11 cellular contexts compared by ENCODE assay signal in the genomic region with DNA sequence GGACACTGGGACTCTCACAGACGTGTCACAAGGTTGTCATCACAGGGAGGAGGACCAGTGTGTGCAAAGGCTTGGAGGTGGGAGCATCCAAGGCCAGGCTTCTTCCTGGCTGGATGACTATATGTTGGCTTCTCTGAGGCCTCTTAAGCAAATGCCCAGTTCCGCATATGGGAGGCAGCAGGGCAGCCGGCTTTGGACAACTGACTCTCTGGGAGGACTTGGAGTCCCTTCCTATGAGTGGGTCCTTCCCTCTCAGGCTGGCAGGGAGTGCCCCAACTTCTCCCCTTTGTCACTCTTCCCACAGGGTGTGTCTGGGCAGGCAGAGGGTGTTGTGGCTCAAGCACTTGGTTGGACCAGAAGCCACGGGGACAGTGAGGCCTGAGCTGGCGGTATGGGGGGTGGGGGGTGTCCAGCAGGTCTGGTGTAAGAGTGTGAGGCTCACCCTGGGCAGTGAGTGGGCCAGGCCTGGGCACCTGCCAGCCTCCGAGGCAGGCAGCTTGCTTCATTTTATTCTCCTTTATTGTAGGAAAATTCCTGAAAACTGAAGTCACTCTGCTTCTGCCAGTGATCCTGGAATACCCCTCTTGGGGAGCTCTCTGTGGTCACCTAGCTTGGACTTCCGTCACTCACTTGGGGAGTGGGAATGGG. TPM values are rescaled to one million over a fixed set of nuclear protein-coding genes. Genes with fewer than 3 reads are reported as not detected.
DNase-seq lines count a peak whose midpoint lies in the region; ATAC-seq and TF ChIP-seq lines count a peak whose summit lies in the region.
"Had no signal": no experiment of that assay in that cellular context is flagged by ENCODE, and none has a peak within 500 bp of the region (broad histone marks: within the 10 kb centered on the region; RNA-seq: fewer than 3 reads in every experiment).

No MANE protein-coding gene starts in this region.

- 34 to 42% methylated on average over 7 of the region's 7 CpGs for WGBS in esophagus, 2 donors

- no peaks in the 10 kb centered on the region for H3K36me3 Mint-ChIP-seq in nephron (ENCODE audit: low read depth)

- H3K27me3 ChIP-seq in PC-3 (ENCODE audit: low read length) (no peaks in the 10 kb centered on the region), esophagus (ENCODE audit: control insufficient read depth in 1 of 2, insufficient read depth in 2 of 2, low read length in 2 of 2) (no peaks in the 10 kb centered on the region)

- no peaks in the 10 kb centered on the region; the same call in 1 of the 2 replicates for H3K79me2 ChIP-seq in PC-3 (ENCODE audit: low read length)

- H2AFZ ChIP-seq in PC-3 (ENCODE audit: low read length) = no peak overlapping the region

- ATAC-seq in PC-3 = peak; percentile 57
- ATAC-seq in GM18873 (IDR thresholded peaks at IDR 0.05; ENCODE audit: low FRiP score, unreplicated experiment) = no peak

- H4K20me1 ChIP-seq in PC-3 (ENCODE audit: low read length) = no peaks in the 10 kb centered on the region

- peak overlapping the region; percentile 86 for H3K27ac ChIP-seq in PC-3 (ENCODE audit: low read length)
- peak overlapping the region; percentile 8 to 50 for H3K27ac ChIP-seq in esophagus (ENCODE audit: low read depth in 2 of 2, low read length in 1 of 2)

- H3K4me3 Mint-ChIP-seq in nephron = no peak overlapping the region

- BruUV-seq in PC-3 (replicated peaks; lab: Mats Ljungman, UMichigan) = no TSS peak

- H3F3A ChIP-seq in PC-3 (ENCODE audit: low read length, unreplicated experiment) = no peaks in the 10 kb centered on the region

- peak overlapping the region; percentile 23; the same call in 1 of the 2 replicates for H3K9ac ChIP-seq in PC-3 (ENCODE audit: low read length)

- peak; percentile 72 for DNase-seq in AG10803 (ENCODE audit: low read depth)
- DNase-seq in PC-3 = peak; percentile 73
- DNase-seq in NCI-H446 treated with DMSO at 0.1 percent for 48 hours (lab: John Stamatoyannopoulos, UW) = no peak
- no peak for DNase-seq in activated CD4-positive, CD25-positive, alpha-beta regulatory T cell treated with anti-CD3 and anti-CD28 coated beads, Interleukin-2, amount 50 U/mL, for 72 hours
- no peak for DNase-seq in HPDE6-E6E7 (ENCODE audit: extremely low spot score)
- DNase-seq: NCI-H446; stimulated activated CD4-positive, alpha-beta T cell treated with anti-CD3 and anti-CD28 coated beads, Interleukin-4, amount 100 ng/mL, for 1 hour had no signal

- H3K4me1 Mint-ChIP-seq in nephron = peaks cover 6% of the 10 kb centered on the region

- H3K27me3 Mint-ChIP-seq in nephron (ENCODE audit: low read depth) = peaks cover 11% of the 10 kb centered on the region

- H3K4me3 ChIP-seq in AG10803 (ENCODE audit: low read length) (no peak overlapping the region), PC-3 (ENCODE audit: low read length) (no peak overlapping the region), esophagus (ENCODE audit: low read depth in 1 of 2, low read length in 2 of 2) (no peak overlapping the region)

- peak overlapping the region; percentile 62 for H3K4me2 ChIP-seq in PC-3 (ENCODE audit: low read length)

- peak overlapping the region in 2 of 3 experiments; percentile 54 to 59 for H3K27ac Mint-ChIP-seq in nephron

- H3K9me3 ChIP-seq in PC-3 (ENCODE audit: low read length) = no peaks in the 10 kb centered on the region
- H3K9me3 ChIP-seq in esophagus (ENCODE audit: control insufficient read depth in 2 of 2, insufficient read depth in 1 of 2, low read depth in 1 of 2, low read length in 1 of 2) = no peaks in the 10 kb centered on the region

- TF ChIP-seq CTCF in AG10803 (conservative IDR thresholded peaks at IDR 0.05; ENCODE audit: low read length) (no peak), PC-3 (conservative IDR thresholded peaks at IDR 0.05; ENCODE audit: low read depth, low read length) (no peak), nephron (IDR thresholded peaks at IDR 0.05; ENCODE audit: unreplicated experiment in 3 of 3) (no peak)

- H3K4me1 ChIP-seq in PC-3 (ENCODE audit: insufficient read depth, low read length) (peaks cover 59% of the 10 kb centered on the region), esophagus (ENCODE audit: control insufficient read depth in 2 of 2, insufficient read depth in 2 of 2, low read length in 1 of 2) (peaks cover 2 to 16% of the 10 kb centered on the region in 2 donors)

- intact Hi-C loops in PC-3 (cut with micrococcal nuclease) = loop anchor here (10.0 kb wide), 1 partner anchor 362 kb away; the partner anchor contains the start of genes USB1 and ZNF319

- H3K9me3 Mint-ChIP-seq in nephron = no peaks in the 10 kb centered on the region

- peaks cover 10% of the 10 kb centered on the region for H3K36me3 ChIP-seq in PC-3 (ENCODE audit: low read depth, low read length)
- peaks cover 0 to 13% of the 10 kb centered on the region in 2 donors for H3K36me3 ChIP-seq in esophagus (ENCODE audit: control insufficient read depth in 2 of 2, insufficient read depth in 2 of 2, low read length in 1 of 2)

- no peaks in the 10 kb centered on the region for H3K9me2 ChIP-seq in PC-3 (replicated peaks; ENCODE audit: low read length)

- POLR2A ChIA-PET in PC-3 (lab: Charles Lee; ENCODE audit: unreplicated experiment) = interaction anchor here (1.0 kb wide), 1 partner anchor 53 kb away, joined by 3 read pairs; no protein-coding TSS in a partner anchor

- CTCF ChIA-PET in PC-3 (lab: Charles Lee) = interaction anchor here (0.7 to 1.5 kb wide), 3 partner anchors 15 to 63 kb away, joined by 3 to 16 read pairs (median 3); partner anchors contain the start of gene ADGRG1

RNA-seq across cellular contexts. Expression of gene ADGRG1, which starts 14.9 kb away (rescaled TPM):
- 33.7 and 41.5 TPM in 2 replicates for total RNA-seq in PC-3 (2014; rRNA removed)
- polyA plus RNA-seq in esophagus = 10 to 100 TPM; 30.9 to 31.1 TPM

RNA-seq across cellular contexts. Expression of gene ADGRG3, which starts 24.8 kb away (rescaled TPM):
- not detected in 2 replicates for total RNA-seq in PC-3 (2014; rRNA removed)
- under 1 TPM; 0.31 to 0.72 TPM for polyA plus RNA-seq in esophagus
- total RNA-seq: T-helper 1 cell treated with Interleukin-12 subunit alpha and Interleukin-12 subunit beta and Interleukin-4 antibody, amounts not matched to agents 30 ng/mL and 1 ng/mL, for 36 hours had no signal

RNA-seq across cellular contexts. Expression of gene DRC7, which starts 51.3 kb away (rescaled TPM):
- total RNA-seq in PC-3 (2014; rRNA removed) = not detected in 2 replicates
- not detected for polyA plus RNA-seq in esophagus
- total RNA-seq: T-helper 1 cell treated with Interleukin-12 subunit alpha and Interleukin-12 subunit beta and Interleukin-4 antibody, amounts not matched to agents 30 ng/mL and 1 ng/mL, for 36 hours had no signal

Comparison
In these comparisons a context has a peak if more than half of its experiments do, and no peak if none do; other contexts are left out.
1. DNase-seq: peak in AG10803 (single experiment) and PC-3 (single experiment); none in NCI-H446 treated with DMSO at 0.1 percent for 48 hours (single experiment), activated CD4-positive, CD25-positive, alpha-beta regulatory T cell treated with anti-CD3 and anti-CD28 coated beads, Interleukin-2, amount 50 U/mL, for 72 hours (single experiment) and HPDE6-E6E7 (single experiment).